8 cellular contexts compared by ENCODE assay signal in genomic region chr15:48644827-48645557, GRCh38. TPM values are rescaled to one million over a fixed set of nuclear protein-coding genes. Genes with fewer than 3 reads are reported as not detected.
DNase-seq lines count a peak whose midpoint lies in the region; ATAC-seq, FAIRE-seq and TF ChIP-seq lines count a peak whose summit lies in the region.

No MANE protein-coding gene starts in this region.

- peak overlapping the region; percentile 91 for H2AFZ ChIP-seq in PC-3 (ENCODE audit: low read length)

- no peak for FAIRE-seq in GM18507 (lab: Jason Lieb, UNC)

- TF ChIP-seq CTCF in PC-3 (conservative IDR thresholded peaks at IDR 0.05; ENCODE audit: low read depth, low read length) (no peak), lower lobe of right lung (IDR thresholded peaks at IDR 0.05) (no peak)

- H3K27me3 ChIP-seq in PC-3 (ENCODE audit: low read length) = no peaks in the 10 kb centered on the region
- peaks cover 26% of the 10 kb centered on the region for H3K27me3 ChIP-seq in lower lobe of right lung (ENCODE audit: low read depth)

- in situ Hi-C loops in ACHN (cut with HindIII; ENCODE audit: low pct_ligation_motif_present, low pct_unique_long_range_greater_than_20kb, low sequenced_read_pairs) = no loop called here

- peak overlapping the region; percentile 69 for H3K4me3 ChIP-seq in PC-3 (ENCODE audit: low read length)
- H3K4me3 ChIP-seq in lower lobe of right lung = peak overlapping the region; percentile 72

- H3K79me2 ChIP-seq in PC-3 (ENCODE audit: low read length) = no peaks in the 10 kb centered on the region

- CTCF ChIA-PET in PC-3 (lab: Charles Lee) = no interaction called here

- no peaks in the 10 kb centered on the region for H3K9me2 ChIP-seq in PC-3 (replicated peaks; ENCODE audit: low read length)

- no peaks in the 10 kb centered on the region for H3F3A ChIP-seq in PC-3 (ENCODE audit: low read length, unreplicated experiment)

- H3K9me3 ChIP-seq in PC-3 (ENCODE audit: low read length) (no peaks in the 10 kb centered on the region), lower lobe of right lung (no peaks in the 10 kb centered on the region)

- peak overlapping the region; percentile 89 for H3K4me2 ChIP-seq in PC-3 (ENCODE audit: low read length)

- H3K27ac ChIP-seq in PC-3 (ENCODE audit: low read length) = no peak overlapping the region
- H3K27ac ChIP-seq in lower lobe of right lung = peak overlapping the region; percentile 86

- H3K9ac ChIP-seq in PC-3 (ENCODE audit: low read length) = peak overlapping the region; percentile 61

- H4K20me1 ChIP-seq in PC-3 (ENCODE audit: low read length) = no peaks in the 10 kb centered on the region

- H3K4me1 ChIP-seq in PC-3 (ENCODE audit: insufficient read depth, low read length) (peaks cover 17% of the 10 kb centered on the region), lower lobe of right lung (peaks cover 27% of the 10 kb centered on the region)

- intact Hi-C loops in PC-3 (cut with micrococcal nuclease) (loop anchor here (5.0 to 10.0 kb wide), 3 partner anchors 60 to 180 kb away; no protein-coding TSS in a partner anchor), lower lobe of right lung (cut with DNase I) (no loop called here)

- DNase-seq in ACHN (peak; percentile 46), GM18507 (ENCODE audit: extremely low spot score, insufficient read length, low read depth) (peak; percentile 25), PC-3 (peak; percentile 37), ecto neural progenitor cell (ENCODE audit: low spot score) (peak; percentile 81), lower lobe of right lung (peak; percentile 57), superior temporal gyrus (ENCODE audit: extremely low spot score) (peak; percentile 78), DMS79 (lab: John Stamatoyannopoulos, UW) (no peak)

- BruUV-seq in PC-3 (replicated peaks; lab: Mats Ljungman, UMichigan) = no TSS peak

- ATAC-seq in HG02840 (IDR thresholded peaks at IDR 0.05; ENCODE audit: low FRiP score, unreplicated experiment) (peak; percentile 52), PC-3 (peak; percentile 53), lower lobe of right lung (peak; percentile 65 to 76)

- H3K36me3 ChIP-seq in PC-3 (ENCODE audit: low read depth, low read length) = no peaks in the 10 kb centered on the region
- H3K36me3 ChIP-seq in lower lobe of right lung = no peaks in the 10 kb centered on the region

- POLR2A ChIA-PET in PC-3 (lab: Charles Lee; ENCODE audit: unreplicated experiment) = interaction anchor here (0.6 to 1.0 kb wide), 2 partner anchors 78 to 119 kb away, joined by 3 to 5 read pairs; no protein-coding TSS in a partner anchor

RNA-seq across cellular contexts. Expression of gene FBN1, which starts 0.5 kb away (rescaled TPM):
- total RNA-seq in PC-3 (2014; rRNA removed) (6.7 and 7.4 TPM in 2 replicates), lower lobe of right lung (75.3 TPM)
